Comparison of ENCODE assay signal across 8 cellular contexts in the genomic region with DNA sequence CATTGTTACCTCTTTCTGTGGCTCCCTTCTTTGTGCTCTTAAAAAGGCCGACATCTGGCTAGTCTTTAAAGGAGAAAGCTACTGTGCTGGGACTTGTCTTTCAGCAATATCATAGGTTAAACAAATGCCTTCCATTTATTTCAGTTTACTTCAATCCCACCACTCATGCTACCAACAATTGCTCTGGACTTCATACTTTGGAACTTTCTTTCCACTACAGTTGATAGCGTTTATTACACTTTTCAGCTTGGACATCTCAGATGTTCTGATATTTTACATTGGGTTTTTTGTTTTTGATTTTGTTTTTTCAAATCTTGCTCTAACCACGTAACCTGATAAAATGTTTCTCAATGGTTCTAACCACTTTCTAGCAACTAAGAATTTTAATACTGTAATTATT. TPM values are rescaled to one million over a fixed set of nuclear protein-coding genes. Genes with fewer than 3 reads are reported as not detected.
DNase-seq lines count a peak whose midpoint lies in the region; ATAC-seq, FAIRE-seq and TF ChIP-seq lines count a peak whose summit lies in the region.

No MANE protein-coding gene starts in this region.

- BruUV-seq in Calu3 (replicated peaks; lab: Mats Ljungman, UMichigan) = no TSS peak

- H3K27me3 ChIP-seq in NT2/D1 (ENCODE audit: insufficient read depth, insufficient read length) (peaks cover 6% of the 10 kb centered on the region), endodermal cell (ENCODE audit: control insufficient read depth, insufficient read depth, low read length, poor library complexity, severe bottlenecking) (no peaks in the 10 kb centered on the region), pancreas (no peaks in the 10 kb centered on the region)

- TF ChIP-seq CTCF in Calu3 (IDR thresholded peaks at IDR 0.05; ENCODE audit: unreplicated experiment) (no peak), endodermal cell (conservative IDR thresholded peaks at IDR 0.05) (no peak), pancreas (IDR thresholded peaks at IDR 0.05) (no peak)

- peak overlapping the region; percentile 92 for H3K4me3 Mint-ChIP-seq in Calu3 (ENCODE audit: low read depth, unreplicated experiment)
- H3K4me3 Mint-ChIP-seq in endodermal cell = peak overlapping the region; percentile 90

- H3K4me1 Mint-ChIP-seq in Calu3 (ENCODE audit: low read depth, unreplicated experiment) (peaks cover 19% of the 10 kb centered on the region), endodermal cell (peaks cover 31% of the 10 kb centered on the region)

- intact Hi-C loops in Calu3 (cut with micrococcal nuclease; ENCODE audit: unreplicated experiment) (loop anchor here (5.0 to 10.0 kb wide), 3 partner anchors 185 to 1192 kb away; no protein-coding TSS in a partner anchor), pancreas (cut with DNase I) (no loop called here)

- no peaks in the 10 kb centered on the region for H3K9me3 Mint-ChIP-seq in Calu3 (ENCODE audit: low read depth, unreplicated experiment)
- no peaks in the 10 kb centered on the region for H3K9me3 Mint-ChIP-seq in endodermal cell

- H3K27ac ChIP-seq in endodermal cell (ENCODE audit: low read depth, low read length) (peak overlapping the region; percentile 99), pancreas (peak overlapping the region; percentile 76 to 95 (median 91))

- H3K9ac ChIP-seq in NT2/D1 (ENCODE audit: insufficient read length, low read depth) (no peak overlapping the region), endodermal cell (ENCODE audit: extremely low read depth, low read length, poor library complexity, severe bottlenecking) (no peak overlapping the region)

- H3K36me3 Mint-ChIP-seq in Calu3 (ENCODE audit: insufficient read depth, unreplicated experiment) (peaks cover 29% of the 10 kb centered on the region), endodermal cell (ENCODE audit: low read depth) (peaks cover 12% of the 10 kb centered on the region)

- DNase-seq in Calu3 = no peak
- DNase-seq in NT2/D1 (ENCODE audit: low read depth, low spot score) = no peak
- DNase-seq in endodermal cell = no peak
- DNase-seq in pancreas = no peak
- DNase-seq in nucleus accumbens (lab: John Stamatoyannopoulos, UW) = no peak
- DNase-seq in NK-92 (lab: John Stamatoyannopoulos, UW; ENCODE audit: unreplicated experiment) = no peak

- peaks cover 8% of the 10 kb centered on the region for H3K36me3 ChIP-seq in NT2/D1 (ENCODE audit: insufficient read depth, insufficient read length, low read length)
- H3K36me3 ChIP-seq in endodermal cell (ENCODE audit: control insufficient read depth, insufficient read depth, low read length) = peaks cover 13% of the 10 kb centered on the region
- H3K36me3 ChIP-seq in pancreas = no peaks in the 10 kb centered on the region

- H3K27me3 Mint-ChIP-seq in Calu3 (ENCODE audit: unreplicated experiment) = no peaks in the 10 kb centered on the region
- H3K27me3 Mint-ChIP-seq in endodermal cell (ENCODE audit: insufficient read depth) = no peaks in the 10 kb centered on the region

- H3K27ac Mint-ChIP-seq in Calu3 (ENCODE audit: unreplicated experiment) = peak overlapping the region; percentile 86
- peak overlapping the region; percentile 0 for H3K27ac Mint-ChIP-seq in endodermal cell

- CTCF ChIA-PET in Calu3 (lab: Charles Lee) = interaction anchor here (0.8 kb wide), 1 partner anchor 12 kb away, joined by 3 read pairs; no protein-coding TSS in a partner anchor

- no peak for ATAC-seq in pancreas
- ATAC-seq in GM21447 (IDR thresholded peaks at IDR 0.05; ENCODE audit: unreplicated experiment) = no peak
- no peak for ATAC-seq in activated CD4-positive, CD25-positive, alpha-beta regulatory T cell treated with anti-CD3 and anti-CD28 coated beads, Interleukin-2, amount 50 U/mL, for 24 hours

- H3K4me1 ChIP-seq in NT2/D1 (ENCODE audit: insufficient read depth, insufficient read length) (no peaks in the 10 kb centered on the region), endodermal cell (ENCODE audit: control insufficient read depth, insufficient read depth, low read length) (peaks cover 9% of the 10 kb centered on the region), pancreas (peaks cover 12 to 26% (median 15%) of the 10 kb centered on the region in 3 donors)

- WGBS in endodermal cell (ENCODE audit: insufficient coverage in 1 of 2, insufficient read length in 1 of 2), 2 experiments = 89% methylated on average over 3 of the region's 3 CpGs; no CpG with 5 or more reads in 1 of the 2 experiments
- 19 to 20% methylated on average over 3 of the region's 3 CpGs for WGBS in pancreas, 2 donors

- peak overlapping the region; percentile 91 for H3K4me3 ChIP-seq in NT2/D1 (ENCODE audit: insufficient read length, low read depth)
- H3K4me3 ChIP-seq in endodermal cell (ENCODE audit: low read length) = peak overlapping the region; percentile 83
- peak overlapping the region in 3 of 4 donors; percentile 62 to 92 (median 84) for H3K4me3 ChIP-seq in pancreas

- H3K9me3 ChIP-seq in NT2/D1 (ENCODE audit: insufficient read depth, low read length) (no peaks in the 10 kb centered on the region), endodermal cell (ENCODE audit: control insufficient read depth, low read length) (no peaks in the 10 kb centered on the region), pancreas (no peaks in the 10 kb centered on the region)

- FAIRE-seq in pancreas (lab: Jason Lieb, UNC) = peak; percentile 5

RNA-seq across cellular contexts. Expression of a gene that starts 1.2 kb away (rescaled TPM):
- total RNA-seq in Calu3 (2022) (17.9 and 26.2 TPM in 2 replicates), endodermal cell (10 to 100 TPM; 45.4 to 60.5 TPM), pancreas (10 to 100 TPM in 4 of 6 donors, 1 to 10 TPM in 2; 9.1 to 23.3 (median 12.3) TPM)
- 41.8 TPM for polyA plus RNA-seq in endodermal cell (2013, experiment 1 of 2)
- 41.5 TPM for polyA plus RNA-seq in endodermal cell (2013, experiment 2 of 2)
- polyA plus RNA-seq in pancreas = 1 to 10 TPM; 5.3 to 9.5 TPM
